Comparison of ENCODE assay signal across 16 cellular contexts in genomic region chr19:56197646-56198045, GRCh38. TPM values are rescaled to one million over a fixed set of nuclear protein-coding genes. Genes with fewer than 3 reads are reported as not detected.
"Had no signal": no experiment of that assay in that cellular context is flagged by ENCODE, and none has a peak within 500 bp of the region (broad histone marks: within the 10 kb centered on the region; RNA-seq: fewer than 3 reads in every experiment).

Gene ZSCAN5B (minus strand): TSS chr19:56197783. CDS start chr19:56193052, 4,731 bp downstream.

RNA-seq across cellular contexts. Expression of gene ZSCAN5B, which starts in this region (rescaled TPM):
- total RNA-seq: activated naive CD4-positive, alpha-beta T cell treated with anti-CD3 and anti-CD28 coated beads for 36 hours; activated naive CD4-positive, alpha-beta T cell treated with anti-CD3 and anti-CD28 coated beads, Interleukin-2, amount 50 U/mL, for 72 hours; activated naive CD8-positive, alpha-beta T cell treated with anti-CD3 and anti-CD28 coated beads for 36 hours; activated T-cell treated with anti-CD3 and anti-CD28 coated beads, Interleukin-2, amount 50 U/mL, for 4 hours; activated T-cell treated with anti-CD3 and anti-CD28 coated beads, Interleukin-2, amount 50 U/mL, for 72 hours; activated T-helper 1 cell treated with anti-CD3 and anti-CD28 coated beads, Interleukin-12 subunit alpha, Interleukin-12 subunit beta, Interleukin-2, Interleukin-4 antibody, amounts not matched to agents 30 ng/mL and 10 ng/mL and 1 ng/mL, durations not matched to agents 14 hours and 24 hours and 36 hours; activated T-helper 2 cell treated with anti-CD3 and anti-CD28 coated beads, Interferon-gamma antibody, Interleukin-2, Interleukin-4, amounts not matched to agents 10 μg/mL and 5 μg/mL and 100 μg/mL, durations not matched to agents 14 hours and 24 hours and 36 hours; aorta; ascending aorta; astrocyte; body of pancreas; breast epithelium; bronchial epithelial cell; cardiac muscle cell; cardiac septum; cerebellum had no signal
- polyA plus RNA-seq: aorta, cardiac muscle cell had no signal
